Comparison of ENCODE assay signal across 23 cellular contexts in genomic region chr11:3139086-3139440, GRCh38. TPM values are rescaled to one million over a fixed set of nuclear protein-coding genes. Genes with fewer than 3 reads are reported as not detected.
"Had no signal": no experiment of that assay in that cellular context is flagged by ENCODE, and none has a peak within 500 bp of the region (broad histone marks: within the 10 kb centered on the region; RNA-seq: fewer than 3 reads in every experiment).

No MANE protein-coding gene starts in this region.

- H3K36me3 ChIP-seq: pancreas had no signal

- DNase-seq: activated B cell treated with CpG ODN at 0.5 μM for 24 hours; activated CD4-positive, alpha-beta memory T cell treated with anti-CD3 and anti-CD28 coated beads, Interleukin-2, amount 10 ng/mL, durations not matched to agents 7 days and 5 days; activated CD4-positive, alpha-beta T cell treated with anti-CD3 and anti-CD28 coated beads for 48 hours; activated CD8-positive, alpha-beta memory T cell treated with anti-CD3 and anti-CD28 coated beads, Interleukin-2, amount 10 ng/mL, durations not matched to agents 7 days and 5 days; activated naive CD4-positive, alpha-beta T cell; activated naive CD8-positive, alpha-beta T cell treated with anti-CD3 and anti-CD28 coated beads, Interleukin-2, amount 10 ng/mL, durations not matched to agents 7 days and 5 days; activated T-cell treated with anti-CD3 and anti-CD28 coated beads, Interleukin-2, amount 50 U/mL, for 1 hour; amygdala; body of pancreas; caudate nucleus; foreskin keratinocyte; hippocampal formation; islet precursor cell; naive B cell; retina; stimulated activated naive CD8-positive, alpha-beta T cell treated with anti-CD3 and anti-CD28 coated beads, Interleukin-15, amount 100 ng/mL, for 72 hours; T-cell; trophoblast cell had no signal

- H3K4me3 ChIP-seq: body of pancreas, coronary artery, pancreas, suprapubic skin had no signal

- H3K27ac ChIP-seq: body of pancreas, coronary artery, foreskin keratinocyte, pancreas, suprapubic skin had no signal

- H3K4me1 ChIP-seq: body of pancreas, foreskin keratinocyte, pancreas had no signal

- H3K9me3 ChIP-seq: body of pancreas, pancreas, suprapubic skin had no signal

- H3K27me3 ChIP-seq: body of pancreas, foreskin keratinocyte, pancreas, suprapubic skin had no signal

- ATAC-seq: activated CD8-positive, alpha-beta memory T cell treated with anti-CD3 and anti-CD28 coated beads, Interleukin-2, amount 10 ng/mL, durations not matched to agents 7 days and 5 days; activated T-helper 17 cell treated with anti-CD3 and anti-CD28 coated beads, Interleukin-2, amount 50 U/mL, for 72 hours; body of pancreas; foreskin keratinocyte; left lobe of liver; pancreas; stimulated activated naive CD8-positive, alpha-beta T cell treated with anti-CD3 and anti-CD28 coated beads, Interleukin-15, amount 100 ng/mL, for 72 hours; T-cell had no signal

RNA-seq across cellular contexts. Expression of gene OSBPL5, which starts 26.0 kb away (rescaled TPM):
- total RNA-seq: activated B cell treated with CpG ODN at 0.5 μM for 24 hours had no signal
